Comparison of ENCODE assay signal across 24 cellular contexts in genomic region chr2:145682536-145683157, GRCh38.
DNase-seq lines count a peak whose midpoint lies in the region; ATAC-seq and TF ChIP-seq lines count a peak whose summit lies in the region.
"Had no signal": no experiment of that assay in that cellular context is flagged by ENCODE, and none has a peak within 500 bp of the region (broad histone marks: within the 10 kb centered on the region; RNA-seq: fewer than 3 reads in every experiment).

No MANE protein-coding gene starts in this region.

- H3K9me3 ChIP-seq in PC-9 (ENCODE audit: insufficient read depth, low read depth), result peaks cover 9% of the 10 kb centered on the region
- H3K9me3 ChIP-seq in upper lobe of right lung, result no peaks in the 10 kb centered on the region
- H3K9me3 ChIP-seq: mucosa of descending colon, pancreas had no signal

- H3K4me1 ChIP-seq in PC-9 (replicated peaks; ENCODE audit: insufficient read depth), result peaks cover 32% of the 10 kb centered on the region
- no peaks in the 10 kb centered on the region for H3K4me1 ChIP-seq in upper lobe of right lung

- no peaks in the 10 kb centered on the region for H3K79me2 ChIP-seq in PC-9 (ENCODE audit: low read depth)
- H3K79me2 ChIP-seq: hepatocyte had no signal

- TF ChIP-seq CTCF in PC-9 (conservative IDR thresholded peaks at IDR 0.05) (no peak), upper lobe of right lung (IDR thresholded peaks at IDR 0.05) (no peak), WTC11 (IDR thresholded peaks at IDR 0.05) (no peak)

- H3K9me3 Mint-ChIP-seq in WTC11, result peaks cover 3% of the 10 kb centered on the region; the same call in 1 of the 2 replicates
- H3K9me3 Mint-ChIP-seq: activated CD4-positive, alpha-beta T cell treated with anti-CD3 and anti-CD28 coated beads, Interleukin-2, amount 10 ng/mL, durations not matched to agents 24 days and 14 days; activated naive CD4-positive, alpha-beta T cell treated with anti-CD3 and anti-CD28 coated beads, Interleukin-2, amount 50 U/mL, for 24 hours; stimulated activated naive CD8-positive, alpha-beta T cell treated with anti-CD3 and anti-CD28 coated beads, Interleukin-15, Interleukin-2, amounts not matched to agents 100 ng/mL and 50 ng/mL, for 24 hours had no signal

- H2AFZ ChIP-seq in PC-9, result peak overlapping the region; percentile 70; the same call in 1 of the 2 replicates
- H2AFZ ChIP-seq: hepatocyte had no signal

- peak; percentile 37 for DNase-seq in SIG-M5 treated with dmso at 0.1 percent for 504 hours (lab: John Stamatoyannopoulos, UW; ENCODE audit: unreplicated experiment)
- DNase-seq in SIG-M5 (lab: John Stamatoyannopoulos, UW), result no peak
- no peak for DNase-seq in PC-9
- no peak for DNase-seq in upper lobe of right lung
- DNase-seq in WTC11 (ENCODE audit: low spot score), result no peak
- no peak for DNase-seq in stimulated activated CD4-positive, alpha-beta T cell treated with anti-CD3 and anti-CD28 coated beads, Interleukin-4, amount 100 ng/mL, for 1 hour
- DNase-seq in activated CD4-positive, CD25-positive, alpha-beta regulatory T cell treated with anti-CD3 and anti-CD28 coated beads, Interleukin-2, amount 50 U/mL, for 72 hours, result no peak
- DNase-seq: activated CD4-positive, alpha-beta T cell treated with anti-CD3 and anti-CD28 coated beads, Interleukin-2, amount 10 ng/mL, durations not matched to agents 24 days and 14 days; activated T-cell treated with anti-CD3 and anti-CD28 coated beads for 4 hours; caudate nucleus; CD4-positive, alpha-beta memory T cell; EL; left cardiac atrium; mucosa of descending colon; NCI-H2029; NCI-H526; pancreas; T-helper 9 cell had no signal

- no peak overlapping the region for H3K27ac Mint-ChIP-seq in WTC11
- H3K27ac Mint-ChIP-seq: activated CD4-positive, alpha-beta T cell treated with anti-CD3 and anti-CD28 coated beads, Interleukin-2, amount 10 ng/mL, durations not matched to agents 24 days and 14 days; activated naive CD4-positive, alpha-beta T cell treated with anti-CD3 and anti-CD28 coated beads, Interleukin-2, amount 50 U/mL, for 24 hours; CD4-positive, alpha-beta memory T cell; stimulated activated naive CD8-positive, alpha-beta T cell treated with anti-CD3 and anti-CD28 coated beads, Interleukin-15, Interleukin-2, amounts not matched to agents 100 ng/mL and 50 ng/mL, for 24 hours had no signal

- H3K4me3 ChIP-seq in PC-9, result no peak overlapping the region
- H3K4me3 ChIP-seq in upper lobe of right lung, result no peak overlapping the region
- H3K4me3 ChIP-seq: hepatocyte, mucosa of descending colon, pancreas had no signal

- intact Hi-C loops in PC-9 (cut with micrococcal nuclease; ENCODE audit: unreplicated experiment) (no loop called here), upper lobe of right lung (cut with DNase I) (no loop called here)

- ATAC-seq in esophagus mucosa, result peak; percentile 70
- ATAC-seq in upper lobe of right lung, result peak; percentile 40
- no peak for ATAC-seq in WTC11
- ATAC-seq: left cardiac atrium, mucosa of descending colon, pancreas had no signal

- H3K9me2 ChIP-seq in PC-9 (ENCODE audit: insufficient read depth), result no peaks in the 10 kb centered on the region

- H3K4me2 ChIP-seq in PC-9, result no peak overlapping the region
- H3K4me2 ChIP-seq: hepatocyte had no signal

- H4K20me1 ChIP-seq in PC-9 (ENCODE audit: insufficient read depth), result no peaks in the 10 kb centered on the region

- H3K4me1 Mint-ChIP-seq in WTC11, result peaks cover 19% of the 10 kb centered on the region
- H3K4me1 Mint-ChIP-seq: activated CD4-positive, alpha-beta T cell treated with anti-CD3 and anti-CD28 coated beads, Interleukin-2, amount 10 ng/mL, durations not matched to agents 24 days and 14 days; activated naive CD4-positive, alpha-beta T cell treated with anti-CD3 and anti-CD28 coated beads, Interleukin-2, amount 50 U/mL, for 24 hours; CD4-positive, alpha-beta memory T cell had no signal

- no TSS peak for BruUV-seq in PC-9 (replicated peaks; lab: Mats Ljungman, UMichigan)

- no peaks in the 10 kb centered on the region for H3K36me3 Mint-ChIP-seq in WTC11
- H3K36me3 Mint-ChIP-seq: activated naive CD4-positive, alpha-beta T cell treated with anti-CD3 and anti-CD28 coated beads, Interleukin-2, amount 50 U/mL, for 24 hours; CD4-positive, alpha-beta memory T cell had no signal

- POLR2A ChIA-PET in PC-9 (lab: Charles Lee; ENCODE audit: unreplicated experiment), result no interaction called here
- POLR2A ChIA-PET in WTC11 (lab: Charles Lee), result no interaction called here

- H3F3A ChIP-seq in PC-9 (ENCODE audit: insufficient read depth, low read depth), result peaks cover 12% of the 10 kb centered on the region; the same call in 1 of the 2 replicates

- no peaks in the 10 kb centered on the region for H3K27me3 Mint-ChIP-seq in WTC11 (ENCODE audit: low read depth)
- H3K27me3 Mint-ChIP-seq: activated CD4-positive, alpha-beta T cell treated with anti-CD3 and anti-CD28 coated beads, Interleukin-2, amount 10 ng/mL, durations not matched to agents 24 days and 14 days; activated naive CD4-positive, alpha-beta T cell treated with anti-CD3 and anti-CD28 coated beads, Interleukin-2, amount 50 U/mL, for 24 hours; CD4-positive, alpha-beta memory T cell; stimulated activated naive CD8-positive, alpha-beta T cell treated with anti-CD3 and anti-CD28 coated beads, Interleukin-15, Interleukin-2, amounts not matched to agents 100 ng/mL and 50 ng/mL, for 24 hours had no signal

- H3K36me3 ChIP-seq in PC-9 (ENCODE audit: low read depth) (0 out of 2 replicates have a peak, but pooled peaks cover 3% of the 10 kb centered on the region), upper lobe of right lung (no peaks in the 10 kb centered on the region)
- H3K36me3 ChIP-seq: pancreas had no signal

- H3K27ac ChIP-seq in PC-9, result peak overlapping the region; percentile 37; the same call in 1 of the 2 replicates
- no peak overlapping the region for H3K27ac ChIP-seq in upper lobe of right lung
- H3K27ac ChIP-seq: 22Rv1, hepatocyte, pancreas, RWPE1 had no signal

- CTCF ChIA-PET in PC-9 (lab: Charles Lee), result no interaction called here
- CTCF ChIA-PET in WTC11 (lab: Charles Lee), result interaction anchor here (1.3 kb wide), 1 partner anchor 70 kb away, joined by 3 read pairs; no protein-coding TSS in a partner anchor

- no peak overlapping the region for H3K4me3 Mint-ChIP-seq in WTC11
- H3K4me3 Mint-ChIP-seq: activated CD4-positive, alpha-beta T cell treated with anti-CD3 and anti-CD28 coated beads, Interleukin-2, amount 10 ng/mL, durations not matched to agents 24 days and 14 days; activated naive CD4-positive, alpha-beta T cell treated with anti-CD3 and anti-CD28 coated beads, Interleukin-2, amount 50 U/mL, for 24 hours; CD4-positive, alpha-beta memory T cell; stimulated activated naive CD8-positive, alpha-beta T cell treated with anti-CD3 and anti-CD28 coated beads, Interleukin-15, Interleukin-2, amounts not matched to agents 100 ng/mL and 50 ng/mL, for 24 hours had no signal

- H3K27me3 ChIP-seq in PC-9 (ENCODE audit: insufficient read depth, low read depth), result no peaks in the 10 kb centered on the region
- H3K27me3 ChIP-seq in upper lobe of right lung, result no peaks in the 10 kb centered on the region
- H3K27me3 ChIP-seq: hepatocyte, pancreas had no signal

TF ChIP-seq in WTC11, 78 proteins besides CTCF, POLR2A, EP300 and RAD21:
- TF ChIP-seq USF2 (CRISPR knock-in tag; IDR thresholded peaks at IDR 0.05) (no peak), GRHL2 (CRISPR knock-in tag; IDR thresholded peaks at IDR 0.05; ENCODE audit: insufficient replicate concordance, severe bottlenecking) (no peak), ZNF138 (CRISPR knock-in tag; conservative IDR thresholded peaks at IDR 0.05) (no peak), SMAD4 (CRISPR knock-in tag; IDR thresholded peaks at IDR 0.05) (no peak), IRF2 (CRISPR knock-in tag; IDR thresholded peaks at IDR 0.05; ENCODE audit: borderline replicate concordance, low read depth) (no peak), ZNF425 (CRISPR knock-in tag; conservative IDR thresholded peaks at IDR 0.05) (no peak), CREB1 (CRISPR knock-in tag; IDR thresholded peaks at IDR 0.05) (no peak), ZNF423 (CRISPR knock-in tag; IDR thresholded peaks at IDR 0.05) (no peak), ZNF512 (CRISPR knock-in tag; IDR thresholded peaks at IDR 0.05; ENCODE audit: borderline replicate concordance) (no peak)
TF ChIP-seq in WTC11: peak in this region for 0.
